In the genomic region with DNA sequence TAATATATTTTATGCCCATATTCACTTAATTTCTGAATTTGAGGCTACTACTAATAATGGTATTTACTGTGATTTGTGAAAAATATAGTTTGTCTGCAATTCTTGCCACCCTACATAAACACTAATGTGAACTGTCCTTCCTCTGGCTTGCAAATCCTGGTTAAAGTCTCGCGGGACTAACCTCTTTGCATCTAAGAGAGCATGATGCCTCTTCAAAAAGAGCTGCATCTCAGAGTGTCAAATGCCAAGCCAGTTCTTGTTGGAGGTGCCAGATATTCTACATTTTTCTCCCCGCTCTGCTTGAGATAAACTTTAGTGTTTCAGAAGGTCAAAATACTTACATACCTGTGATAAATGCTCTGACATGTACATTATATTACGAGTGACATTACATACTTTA, we compare ENCODE assay signal across 12 cellular contexts. TPM values are rescaled to one million over a fixed set of nuclear protein-coding genes. Genes with fewer than 3 reads are reported as not detected.
DNase-seq lines count a peak whose midpoint lies in the region; ATAC-seq, FAIRE-seq and TF ChIP-seq lines count a peak whose summit lies in the region.
"Had no signal": no experiment of that assay in that cellular context is flagged by ENCODE, and none has a peak within 500 bp of the region (broad histone marks: within the 10 kb centered on the region; RNA-seq: fewer than 3 reads in every experiment).

No MANE protein-coding gene starts in this region.

- peaks cover 39% of the 10 kb centered on the region for H3K4me1 Mint-ChIP-seq in mesothelial cell of epicardium
- H3K4me1 Mint-ChIP-seq in type B pancreatic cell (ENCODE audit: unreplicated experiment): peaks cover 34% of the 10 kb centered on the region

- POLR2A ChIA-PET in HepG2 (lab: Yijun Ruan, JAX): no interaction called here

- DNase-seq in right lobe of liver (no peak), HepG2 (ENCODE audit: low spot score) (no peak), choroid plexus epithelial cell (ENCODE audit: low read depth) (peak; percentile 41), mesothelial cell of epicardium (ENCODE audit: low spot score in 2 of 2, unreplicated experiment in 2 of 2) (no peak), type B pancreatic cell (ENCODE audit: extremely low spot score, unreplicated experiment) (no peak), mucosa of gallbladder (ENCODE audit: low spot score) (no peak), iPS-NIHi11 (ENCODE audit: low spot score) (no peak)
- DNase-seq: C1 segment of cervical spinal cord; naive thymus-derived CD4-positive, alpha-beta T cell; NCI-H345; stimulated activated CD4-positive, alpha-beta T cell treated with anti-CD3 and anti-CD28 coated beads, Interleukin-15, amount 100 ng/mL, for 24 hours had no signal

- BruUV-seq in HepG2 (replicated peaks; lab: Mats Ljungman, UMichigan): no TSS peak

- no peaks in the 10 kb centered on the region for H3K27me3 Mint-ChIP-seq in mesothelial cell of epicardium (ENCODE audit: low read depth)
- H3K27me3 Mint-ChIP-seq in type B pancreatic cell: peaks cover 2% of the 10 kb centered on the region

- WGBS in right lobe of liver (ENCODE audit: insufficient coverage, low coverage, low lambda C conversion rate, missing lambda C conversion rate): 35% methylated on average over 4 of the region's 4 CpGs
- 59% methylated on average over 4 of the region's 4 CpGs for WGBS in HepG2 (ENCODE audit: low lambda C conversion rate)

- H3K9me3 ChIP-seq in right lobe of liver: no peaks in the 10 kb centered on the region
- H3K9me3 ChIP-seq in HepG2 (ENCODE audit: low read length): no peaks in the 10 kb centered on the region

- H3K9me3 Mint-ChIP-seq in mesothelial cell of epicardium: no peaks in the 10 kb centered on the region
- no peaks in the 10 kb centered on the region for H3K9me3 Mint-ChIP-seq in type B pancreatic cell

- no peak overlapping the region for H3K9ac ChIP-seq in HepG2 (ENCODE audit: insufficient read depth, low read depth, low read length)

- ATAC-seq in right lobe of liver: no peak
- ATAC-seq in HepG2: no peak
- no peak for ATAC-seq in HG02884 (IDR thresholded peaks at IDR 0.05; ENCODE audit: unreplicated experiment)
- ATAC-seq: naive thymus-derived CD4-positive, alpha-beta T cell had no signal

- FAIRE-seq in HepG2 (lab: Jason Lieb, UNC): no peak

- H3K36me3 Mint-ChIP-seq in mesothelial cell of epicardium (peaks cover 2% of the 10 kb centered on the region), type B pancreatic cell (peaks cover 3% of the 10 kb centered on the region)
- H3K36me3 Mint-ChIP-seq: naive thymus-derived CD4-positive, alpha-beta T cell had no signal

- H3K4me2 ChIP-seq in HepG2 (ENCODE audit: low read depth, low read length): no peak overlapping the region

- H4K20me1 ChIP-seq in HepG2 (ENCODE audit: insufficient read depth, low read length): no peaks in the 10 kb centered on the region

- in situ Hi-C loops in HepG2 (cut with HindIII; ENCODE audit: extremely low pct_ligation_motif_present, low pct_unique_long_range_greater_than_20kb): loop anchor here (10.0 kb wide), 2 partner anchors 136 to 166 kb away; no protein-coding TSS in a partner anchor

- H3K4me3 ChIP-seq in right lobe of liver (peak overlapping the region in 2 of 3 donors; percentile 4 to 70), HepG2 (replicated peaks in 1 of 3; ENCODE audit: insufficient read depth in 1 of 3, low read depth in 2 of 3, low read length in 3 of 3) (no peak overlapping the region), choroid plexus epithelial cell (ENCODE audit: low read depth, low read length) (peak overlapping the region; percentile 71)

- TF ChIP-seq EP300 in HepG2 (IDR thresholded peaks at IDR 0.05; ENCODE audit: low read depth in 2 of 2, low read length in 2 of 2) (no peak), HepG2 (CRISPR knock-in tag; IDR thresholded peaks at IDR 0.05; ENCODE audit: borderline replicate concordance) (no peak)

- H3K27ac ChIP-seq in right lobe of liver (no peak overlapping the region), HepG2 (ENCODE audit: extremely low read length, insufficient read depth, low read length) (no peak overlapping the region)

- CTCF ChIA-PET in HepG2 (lab: Yijun Ruan, JAX; ENCODE audit: low intra/inter-chr PET ratio, low total read pairs): no interaction called here

- TF ChIP-seq CTCF in right lobe of liver (IDR thresholded peaks at IDR 0.05): no peak
- no peak for TF ChIP-seq CTCF in HepG2 (CRISPR knock-in tag; IDR thresholded peaks at IDR 0.05)
- no peak for TF ChIP-seq CTCF in choroid plexus epithelial cell (conservative IDR thresholded peaks at IDR 0.05; ENCODE audit: low read depth, low read length)
- no peak for TF ChIP-seq CTCF in mesothelial cell of epicardium (IDR thresholded peaks at IDR 0.05; ENCODE audit: unreplicated experiment)
- TF ChIP-seq CTCF in type B pancreatic cell (conservative IDR thresholded peaks at IDR 0.05): no peak

- H3K27ac Mint-ChIP-seq in mesothelial cell of epicardium (no peak overlapping the region), type B pancreatic cell (peak overlapping the region; percentile 15)
- H3K27ac Mint-ChIP-seq: naive thymus-derived CD4-positive, alpha-beta T cell had no signal

- no peak overlapping the region for H2AFZ ChIP-seq in HepG2 (ENCODE audit: low read length)

- intact Hi-C loops in right lobe of liver (cut with DNase I) (loop anchor here in 1 of 2 donors (10.0 kb wide), 1 partner anchor 166 kb away; no protein-coding TSS in a partner anchor), HepG2 (cut with micrococcal nuclease; ENCODE audit: unreplicated experiment) (loop anchor here (10.0 kb wide), 1 partner anchor 86 kb away; no protein-coding TSS in a partner anchor)

- H3K27me3 ChIP-seq in right lobe of liver: no peaks in the 10 kb centered on the region
- H3K27me3 ChIP-seq in HepG2 (ENCODE audit: control insufficient read depth in 1 of 2, insufficient read depth in 2 of 2, low read length in 2 of 2): peaks cover 0 to 5% of the 10 kb centered on the region in 2 experiments; a peak in 2 of 5 replicates

- H3K4me3 Mint-ChIP-seq in mesothelial cell of epicardium: peak overlapping the region; percentile 99
- H3K4me3 Mint-ChIP-seq in type B pancreatic cell: peak overlapping the region; percentile 98

- no peak for TF ChIP-seq POLR2A in right lobe of liver (IDR thresholded peaks at IDR 0.05)
- no peak for TF ChIP-seq POLR2A in HepG2 (IDR thresholded peaks at IDR 0.05; ENCODE audit: insufficient read depth in 1 of 2, low read depth in 2 of 2, low read length in 2 of 2)

- H3K36me3 ChIP-seq in right lobe of liver (no peaks in the 10 kb centered on the region), HepG2 (replicated peaks in 1 of 2; ENCODE audit: control insufficient read depth in 1 of 2, insufficient read depth in 2 of 2, low read length in 2 of 2) (no peaks in the 10 kb centered on the region)

- no peak for TF ChIP-seq RAD21 in HepG2 (CRISPR knock-in tag; IDR thresholded peaks at IDR 0.05)

- H3K79me2 ChIP-seq in HepG2 (ENCODE audit: insufficient read depth, low read length): no peaks in the 10 kb centered on the region

- H3K4me1 ChIP-seq in right lobe of liver (peaks cover 0 to 22% (median 3%) of the 10 kb centered on the region in 4 donors), HepG2 (ENCODE audit: insufficient read depth, low read length) (peaks cover 20% of the 10 kb centered on the region)

TF ChIP-seq in HepG2, 621 proteins besides CTCF, POLR2A, EP300 and RAD21:
- no peak for TF ChIP-seq RELA (CRISPR knock-in tag; IDR thresholded peaks at IDR 0.05)
- no peak for TF ChIP-seq ZNF781 (CRISPR knock-in tag; IDR thresholded peaks at IDR 0.05; ENCODE audit: borderline replicate concordance, not compliant biosample characterization)
- no peak for TF ChIP-seq ZNF274 (CRISPR knock-in tag; IDR thresholded peaks at IDR 0.05)
- TF ChIP-seq GATAD2A (CRISPR knock-in tag; IDR thresholded peaks at IDR 0.05): no peak
- no peak for TF ChIP-seq SIX1 (CRISPR knock-in tag; IDR thresholded peaks at IDR 0.05; ENCODE audit: borderline replicate concordance)
- no peak for TF ChIP-seq AHR (CRISPR knock-in tag; IDR thresholded peaks at IDR 0.05)
- TF ChIP-seq THAP11 (CRISPR knock-in tag; IDR thresholded peaks at IDR 0.05): no peak
TF ChIP-seq in HepG2: peak in this region for 0.

RNA-seq across cellular contexts. Expression of a gene that starts 2.1 kb away (rescaled TPM):
- 10 to 100 TPM in 4 of 6 experiments, 1 to 10 TPM in 2; 8.7 to 15.8 (median 13.1) TPM for total RNA-seq in right lobe of liver
- total RNA-seq in HepG2 (2016; rRNA removed; fragmentation: Illumina TruSeq; extraction: Trizol): 4.3 and 4.8 TPM in 2 replicates
- total RNA-seq in HepG2 (2016; cell fraction: cytosol; rRNA removed; fragmentation: Illumina TruSeq; extraction: Trizol; ENCODE audit: low read depth): 1.1 and 1.9 TPM in 2 replicates
- 4.6 and 5.0 TPM in 2 replicates for total RNA-seq in HepG2 (2016; cell fraction: insoluble cytoplasmic fraction; rRNA removed; fragmentation: Illumina TruSeq; extraction: Trizol)
- 2.0 and 2.2 TPM in 2 replicates for total RNA-seq in HepG2 (2016; cell fraction: membrane; rRNA removed; fragmentation: Illumina TruSeq; extraction: Trizol)
- 5.8 and 7.5 TPM in 2 replicates for total RNA-seq in HepG2 (2016; cell fraction: nucleus; rRNA removed; fragmentation: Illumina TruSeq; extraction: Trizol)
- 2.5 and 2.7 TPM in 2 replicates for polyA plus RNA-seq in HepG2 (2011; rRNA removed)
- 1.1 and 2.3 TPM in 2 replicates for polyA plus RNA-seq in HepG2 (2011; cell fraction: cytosol; rRNA removed)
- 2.3 and 2.4 TPM in 2 replicates for polyA plus RNA-seq in HepG2 (2011; cell fraction: nucleus; rRNA removed)
- polyA plus RNA-seq in HepG2 (2012): 1.4 and 2.0 TPM in 2 replicates
- 0.18 and 0.35 TPM in 2 replicates for polyA plus RNA-seq in HepG2 (2016; cell fraction: cytosol; fragmentation: Illumina TruSeq; extraction: Trizol; ENCODE audit: low read depth)
- polyA plus RNA-seq in HepG2 (2016; cell fraction: insoluble cytoplasmic fraction; fragmentation: Illumina TruSeq; extraction: Trizol; ENCODE audit: low read depth): 3.1 and 3.6 TPM in 2 replicates
- polyA plus RNA-seq in HepG2 (2016; cell fraction: membrane; fragmentation: Illumina TruSeq; extraction: Trizol; ENCODE audit: low read depth): 0.64 and 0.72 TPM in 2 replicates
- 3.7 and 4.6 TPM in 2 replicates for polyA plus RNA-seq in HepG2 (2016; cell fraction: nucleus; fragmentation: Illumina TruSeq; extraction: Trizol; ENCODE audit: insufficient read depth, low read depth)
- polyA minus RNA-seq in HepG2 (2011; rRNA and poly(A)+ RNA removed; ENCODE audit: low replicate concordance): 1.2 and 6.8 TPM in 2 replicates
- 2.6 and 4.1 TPM in 2 replicates for polyA minus RNA-seq in HepG2 (2011; cell fraction: cytosol; rRNA and poly(A)+ RNA removed)
- 8.9 and 13.4 TPM in 2 replicates for polyA minus RNA-seq in HepG2 (2011; cell fraction: nucleus; rRNA and poly(A)+ RNA removed)
- 19.4 to 21.3 TPM (median 20.2 TPM) in 3 replicates for total RNA-seq in mesothelial cell of epicardium
- total RNA-seq in type B pancreatic cell (ENCODE audit: low replicate concordance): 10.5 and 22.6 TPM in 2 replicates
- total RNA-seq in mucosa of gallbladder: 25.1 TPM
- polyA plus RNA-seq: naive thymus-derived CD4-positive, alpha-beta T cell had no signal

Comparison
In these comparisons a context has a peak if more than half of its experiments do, and no peak if none do; other contexts are left out.
1. H3K4me3 ChIP-seq: peak in right lobe of liver (2 of 3) and choroid plexus epithelial cell (single experiment); none in HepG2 (0 of 3).